In genomic region chr12:6775775-6776174, GRCh38 we compare ENCODE assay signal across 1 cellular context.
A peak's percentile ranks its signal among the peaks of the same experiment; 100 is the strongest.
TF ChIP-seq lines count a peak whose summit lies in the region.

No MANE protein-coding gene starts in this region.

TF ChIP-seq in HepG2, 621 proteins besides CTCF, POLR2A, EP300 and RAD21 (continued from another document and continues in another):
- TF ChIP-seq ARID5B (CRISPR knock-in tag; IDR thresholded peaks at IDR 0.05): peak; percentile 95
- TF ChIP-seq FOSL1 (CRISPR knock-in tag; IDR thresholded peaks at IDR 0.05; ENCODE audit: borderline replicate concordance): no peak
- TF ChIP-seq CREM (IDR thresholded peaks at IDR 0.05): peak; percentile 81
- TF ChIP-seq CREM (CRISPR knock-in tag; IDR thresholded peaks at IDR 0.05): no peak
- TF ChIP-seq NFYC (CRISPR knock-in tag; IDR thresholded peaks at IDR 0.05): no peak
- no peak for TF ChIP-seq MEF2D (CRISPR knock-in tag; IDR thresholded peaks at IDR 0.05)
- no peak for TF ChIP-seq CSRNP2 (CRISPR knock-in tag; conservative IDR thresholded peaks at IDR 0.05; ENCODE audit: low read depth)
- peak; percentile 94 for TF ChIP-seq FOXA3 (CRISPR knock-in tag; IDR thresholded peaks at IDR 0.05)
- TF ChIP-seq ZNF784 (CRISPR knock-in tag; IDR thresholded peaks at IDR 0.05; ENCODE audit: borderline replicate concordance): no peak
- TF ChIP-seq SIX1 (CRISPR knock-in tag; IDR thresholded peaks at IDR 0.05; ENCODE audit: borderline replicate concordance): peak; percentile 76; the same call in 1 of the 2 replicates
- no peak for TF ChIP-seq HCFC1 (IDR thresholded peaks at IDR 0.05; ENCODE audit: low read depth, low read length)
- peak; percentile 34 to 68; a peak in 2 of 4 replicates for TF ChIP-seq MAFK (conservative IDR thresholded peaks at IDR 0.05 in 1 of 2, IDR thresholded peaks at IDR 0.05 in 1 of 2; ENCODE audit: low read length in 2 of 2)
- TF ChIP-seq DZIP1 (CRISPR knock-in tag; IDR thresholded peaks at IDR 0.05): no peak
- TF ChIP-seq CHD2 (IDR thresholded peaks at IDR 0.05; ENCODE audit: low read depth, low read length): no peak
- TF ChIP-seq ATF7-NPFF (CRISPR knock-in tag; IDR thresholded peaks at IDR 0.05; ENCODE audit: low read depth): no peak
- TF ChIP-seq ZNF777 (CRISPR knock-in tag; IDR thresholded peaks at IDR 0.05): no peak
- TF ChIP-seq ZNF800 (CRISPR knock-in tag; IDR thresholded peaks at IDR 0.05): peak; percentile 62; the same call in 1 of the 2 replicates
- no peak for TF ChIP-seq ZNF281 (CRISPR knock-in tag; IDR thresholded peaks at IDR 0.05; ENCODE audit: borderline replicate concordance)
- TF ChIP-seq NR2F6 (IDR thresholded peaks at IDR 0.05): peak; percentile 66
- TF ChIP-seq NR2F6 (CRISPR knock-in tag; IDR thresholded peaks at IDR 0.05): peak; percentile 47
- TF ChIP-seq ZNF430 (CRISPR knock-in tag; IDR thresholded peaks at IDR 0.05): no peak
- peak; percentile 83 for TF ChIP-seq MLX (CRISPR knock-in tag; IDR thresholded peaks at IDR 0.05)
- no peak for TF ChIP-seq CEBPB (IDR thresholded peaks at IDR 0.05; ENCODE audit: borderline replicate concordance, low read depth, low read length)
- peak; percentile 34; the same call in 1 of the 2 replicates for TF ChIP-seq RFXAP (CRISPR knock-in tag; IDR thresholded peaks at IDR 0.05; ENCODE audit: borderline replicate concordance)
- TF ChIP-seq ISL2 (CRISPR knock-in tag; IDR thresholded peaks at IDR 0.05): peak; percentile 90
- peak; percentile 75 for TF ChIP-seq HOXA3 (CRISPR knock-in tag; IDR thresholded peaks at IDR 0.05)
- TF ChIP-seq WIZ (CRISPR knock-in tag; IDR thresholded peaks at IDR 0.05): no peak
- no peak for TF ChIP-seq CC2D1A (CRISPR knock-in tag; IDR thresholded peaks at IDR 0.05)
- no peak for TF ChIP-seq SAFB2 (CRISPR knock-in tag; IDR thresholded peaks at IDR 0.05; ENCODE audit: borderline replicate concordance, low read depth)
- TF ChIP-seq ZBTB34 (CRISPR knock-in tag; IDR thresholded peaks at IDR 0.05): no peak
- no peak for TF ChIP-seq ZBTB38 (CRISPR knock-in tag; IDR thresholded peaks at IDR 0.05)
- TF ChIP-seq CBX5 (CRISPR knock-in tag; IDR thresholded peaks at IDR 0.05; ENCODE audit: borderline replicate concordance): no peak; the same call in 1 of the 2 replicates
- no peak for TF ChIP-seq ZBTB21 (CRISPR knock-in tag; IDR thresholded peaks at IDR 0.05)
- TF ChIP-seq ZC3H4 (CRISPR knock-in tag; IDR thresholded peaks at IDR 0.05; ENCODE audit: borderline replicate concordance): no peak
- no peak for TF ChIP-seq BHLHE40 (IDR thresholded peaks at IDR 0.05; ENCODE audit: low read length)
- peak; percentile 42; the same call in 1 of the 2 replicates for TF ChIP-seq FOXK1 (CRISPR knock-in tag; IDR thresholded peaks at IDR 0.05; ENCODE audit: borderline replicate concordance, low read depth)
- TF ChIP-seq ZNF660 (CRISPR knock-in tag; IDR thresholded peaks at IDR 0.05; ENCODE audit: borderline replicate concordance, low read depth): no peak
- TF ChIP-seq ZNF737 (CRISPR knock-in tag; IDR thresholded peaks at IDR 0.05; ENCODE audit: borderline replicate concordance): no peak
- no peak for TF ChIP-seq CENPT (CRISPR knock-in tag; IDR thresholded peaks at IDR 0.05; ENCODE audit: low read depth)
- no peak for TF ChIP-seq ZNF335 (CRISPR knock-in tag; IDR thresholded peaks at IDR 0.05)
- TF ChIP-seq ETV5 (CRISPR knock-in tag; IDR thresholded peaks at IDR 0.05; ENCODE audit: borderline replicate concordance): peak; percentile 92; the same call in 1 of the 2 replicates
- no peak for TF ChIP-seq ZNF879 (CRISPR knock-in tag; IDR thresholded peaks at IDR 0.05)
- TF ChIP-seq ZNF12 (CRISPR knock-in tag; IDR thresholded peaks at IDR 0.05): no peak
- TF ChIP-seq ZNF567 (CRISPR knock-in tag; IDR thresholded peaks at IDR 0.05; ENCODE audit: borderline replicate concordance): no peak
- TF ChIP-seq SIN3B (IDR thresholded peaks at IDR 0.05; ENCODE audit: low read length): no peak
- TF ChIP-seq FOXJ3 (CRISPR knock-in tag; IDR thresholded peaks at IDR 0.05; ENCODE audit: borderline replicate concordance): peak; percentile 85; the same call in 1 of the 2 replicates
- no peak for TF ChIP-seq AGO2 (optimal IDR thresholded peaks at IDR 0.05; ENCODE audit: low read depth, low read length)
- TF ChIP-seq CBFB (CRISPR knock-in tag; IDR thresholded peaks at IDR 0.05): no peak
- TF ChIP-seq ZNF691 (CRISPR knock-in tag; IDR thresholded peaks at IDR 0.05; ENCODE audit: borderline replicate concordance, low read depth): no peak
- no peak for TF ChIP-seq MZF1 (CRISPR knock-in tag; IDR thresholded peaks at IDR 0.05; ENCODE audit: borderline replicate concordance)
- no peak for TF ChIP-seq TCF12 (IDR thresholded peaks at IDR 0.05)
- TF ChIP-seq TCF12 (CRISPR knock-in tag; IDR thresholded peaks at IDR 0.05): peak; percentile 61; the same call in 1 of the 2 replicates
- TF ChIP-seq FOXM1 (CRISPR knock-in tag; IDR thresholded peaks at IDR 0.05): no peak
- 0 out of 2 replicates have a peak, but pooled peaks have one; percentile 31 for TF ChIP-seq ZSCAN29 (CRISPR knock-in tag; conservative IDR thresholded peaks at IDR 0.05)
